In the genomic region with DNA sequence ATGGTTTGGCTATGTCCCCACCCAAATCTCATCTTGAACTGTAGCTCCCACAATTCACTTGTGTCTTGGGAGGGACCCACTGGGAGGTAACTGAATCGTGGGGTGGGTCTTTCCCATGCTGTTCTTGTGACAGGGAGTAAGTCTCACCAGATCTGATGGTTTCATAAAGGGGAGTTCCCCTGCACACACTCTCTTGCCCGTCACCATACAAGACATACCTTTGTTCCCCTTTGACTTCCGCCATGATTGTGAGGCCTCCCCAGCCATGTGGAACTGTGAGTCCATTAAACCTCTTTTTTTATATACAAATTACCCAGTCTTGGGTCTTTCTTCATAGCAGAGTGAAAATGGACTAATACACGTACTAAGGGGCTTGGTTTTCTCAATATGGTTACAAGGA, we compare ENCODE assay signal across 24 cellular contexts.
"Had no signal": no experiment of that assay in that cellular context is flagged by ENCODE, and none has a peak within 500 bp of the region (broad histone marks: within the 10 kb centered on the region; RNA-seq: fewer than 3 reads in every experiment).

No MANE protein-coding gene starts in this region.

- ATAC-seq: esophagus mucosa, gastrocnemius medialis, heart right ventricle, left lobe of liver, mucosa of descending colon, natural killer cell had no signal

- DNase-seq: cortex of kidney; dorsolateral prefrontal cortex; effector CD8-positive, alpha-beta T cell; gastrocnemius medialis; heart right ventricle; hypothalamus; islet precursor cell; mammary epithelial cell; mucosa of descending colon; natural killer cell; nucleus accumbens; ovary; sigmoid colon; stimulated activated CD4-positive, alpha-beta T cell treated with anti-CD3 and anti-CD28 coated beads, Interleukin-2, amount 100 ng/mL, for 24 hours; stimulated activated CD4-positive, alpha-beta T cell treated with anti-CD3 and anti-CD28 coated beads, Interleukin-4, amount 100 ng/mL, for 4 hours; stimulated activated naive CD4-positive, alpha-beta T cell; stomach; substantia nigra; trophoblast cell had no signal

- H3K4me3 Mint-ChIP-seq: natural killer cell, neural crest cell had no signal

- H3K27ac ChIP-seq: dorsolateral prefrontal cortex, gastrocnemius medialis, heart right ventricle, ovary, right atrium auricular region, sigmoid colon, skin epidermis, stomach had no signal

- H3K36me3 Mint-ChIP-seq: natural killer cell had no signal

- H3K9me3 Mint-ChIP-seq: natural killer cell, neural crest cell had no signal
